8 cellular contexts compared by ENCODE assay signal in the genomic region with DNA sequence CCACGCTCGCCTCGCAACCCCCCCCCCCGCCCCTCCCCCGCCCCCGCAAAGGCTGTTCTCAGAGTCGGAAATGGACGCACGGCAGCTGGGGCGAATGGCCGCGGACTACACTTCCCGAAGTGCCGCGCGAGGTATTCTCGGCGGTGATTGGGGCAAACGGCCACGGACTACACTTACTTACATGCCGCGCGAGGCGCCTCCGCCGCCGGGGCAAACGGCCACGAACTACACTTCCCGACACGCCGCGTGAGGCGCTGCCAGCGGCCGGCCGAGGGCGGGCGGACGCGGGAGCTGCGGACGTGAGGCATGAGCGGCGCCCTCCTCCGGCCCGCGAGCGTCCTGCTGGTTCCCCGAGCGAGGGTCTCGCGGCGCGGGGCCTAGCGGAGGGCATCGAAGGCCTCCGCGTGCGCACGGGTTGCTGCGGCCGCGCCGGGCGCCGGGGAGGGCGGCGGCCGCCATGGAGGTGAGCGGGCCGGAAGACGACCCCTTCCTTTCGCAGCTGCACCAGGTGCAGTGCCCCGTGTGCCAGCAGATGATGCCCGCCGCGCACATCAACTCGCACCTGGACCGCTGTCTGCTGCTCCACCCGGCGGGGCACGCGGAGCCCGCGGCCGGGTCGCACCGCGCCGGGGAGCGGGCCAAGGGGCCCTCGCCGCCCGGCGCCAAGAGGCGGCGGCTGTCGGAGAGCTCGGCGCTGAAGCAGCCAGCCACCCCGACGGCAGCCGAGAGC. TPM values are rescaled to one million over a fixed set of nuclear protein-coding genes. Genes with fewer than 3 reads are reported as not detected.
DNase-seq lines count a peak whose midpoint lies in the region; ATAC-seq and TF ChIP-seq lines count a peak whose summit lies in the region.

A gene (plus strand): TSS at position 228 of the 730 bp plus-strand sequence. CDS start 230 bp downstream, at position 458.

- H3K4me3 ChIP-seq in right cardiac atrium (ENCODE audit: low read length) (peak within 1 kb of the TSS; percentile 73), vagina (peak within 1 kb of the TSS; percentile 78 to 85)

- H3K9me3 ChIP-seq in right cardiac atrium (ENCODE audit: control insufficient read depth, low read length): no peaks in the 10 kb centered on the region
- H3K9me3 ChIP-seq in vagina: no peaks in the 10 kb centered on the region

- H3K27me3 ChIP-seq in right cardiac atrium (ENCODE audit: control insufficient read depth, insufficient read depth) (no peaks in the 10 kb centered on the region), vagina (no peaks in the 10 kb centered on the region)

- peak; percentile 29 to 55 (median 42) for TF ChIP-seq CTCF in vagina (IDR thresholded peaks at IDR 0.05)

- DNase-seq in NCI-H187 (lab: John Stamatoyannopoulos, UW): peak; percentile 88 to 96
- peak; percentile 90 to 100 (median 96) for DNase-seq in T-helper 2 cell
- peak in 57 of 58 donors; percentile 88 to 100 (median 99) for DNase-seq in anterior cingulate cortex (lab: John Stamatoyannopoulos, UW)
- peak; percentile 99 to 100 (median 99) for DNase-seq in right cardiac atrium
- peak; percentile 99 for DNase-seq in putamen (ENCODE audit: low spot score)
- peak in 1 of 2 donors; percentile 100 for DNase-seq in vagina (ENCODE audit: extremely low spot score in 2 of 2)

- H3K27ac ChIP-seq in right cardiac atrium (ENCODE audit: low read length): peak within 1 kb of the TSS; percentile 94
- H3K27ac ChIP-seq in vagina: peak within 1 kb of the TSS; percentile 92

- intact Hi-C loops in right cardiac atrium (cut with DNase I) (no loop called here), vagina (cut with DNase I) (loop anchor here (5.0 kb wide), 1 partner anchor 1158 kb away; a partner anchor contains a TSS)

- peak; percentile 72 for ATAC-seq in GM18499 (IDR thresholded peaks at IDR 0.05; ENCODE audit: insufficient read depth, unreplicated experiment)
- ATAC-seq in HG02943 (IDR thresholded peaks at IDR 0.05; ENCODE audit: low read depth, unreplicated experiment): peak; percentile 83
- peak; percentile 94 for ATAC-seq in right cardiac atrium

- H3K4me1 ChIP-seq in right cardiac atrium (ENCODE audit: control insufficient read depth, insufficient read depth, low read length) (peaks cover 2% of the 10 kb centered on the region), vagina (peaks cover 45% of the 10 kb centered on the region)

- under 1% methylated on average over 103 of the region's 104 CpGs for WGBS in right cardiac atrium

- H3K36me3 ChIP-seq in vagina: no peaks in the 10 kb centered on the region

- peak in 1 of 2 donors; percentile 81 for TF ChIP-seq POLR2A in vagina (IDR thresholded peaks at IDR 0.05)

RNA-seq across cellular contexts. Expression of the gene that starts here (rescaled TPM):
- total RNA-seq in right cardiac atrium (10 to 100 TPM; 34.7 to 49.3 (median 43.6) TPM), vagina (50.1 TPM)
- 44.1 TPM for polyA plus RNA-seq in right cardiac atrium
